ENCODE assay signal across 8 cellular contexts in the genomic region with DNA sequence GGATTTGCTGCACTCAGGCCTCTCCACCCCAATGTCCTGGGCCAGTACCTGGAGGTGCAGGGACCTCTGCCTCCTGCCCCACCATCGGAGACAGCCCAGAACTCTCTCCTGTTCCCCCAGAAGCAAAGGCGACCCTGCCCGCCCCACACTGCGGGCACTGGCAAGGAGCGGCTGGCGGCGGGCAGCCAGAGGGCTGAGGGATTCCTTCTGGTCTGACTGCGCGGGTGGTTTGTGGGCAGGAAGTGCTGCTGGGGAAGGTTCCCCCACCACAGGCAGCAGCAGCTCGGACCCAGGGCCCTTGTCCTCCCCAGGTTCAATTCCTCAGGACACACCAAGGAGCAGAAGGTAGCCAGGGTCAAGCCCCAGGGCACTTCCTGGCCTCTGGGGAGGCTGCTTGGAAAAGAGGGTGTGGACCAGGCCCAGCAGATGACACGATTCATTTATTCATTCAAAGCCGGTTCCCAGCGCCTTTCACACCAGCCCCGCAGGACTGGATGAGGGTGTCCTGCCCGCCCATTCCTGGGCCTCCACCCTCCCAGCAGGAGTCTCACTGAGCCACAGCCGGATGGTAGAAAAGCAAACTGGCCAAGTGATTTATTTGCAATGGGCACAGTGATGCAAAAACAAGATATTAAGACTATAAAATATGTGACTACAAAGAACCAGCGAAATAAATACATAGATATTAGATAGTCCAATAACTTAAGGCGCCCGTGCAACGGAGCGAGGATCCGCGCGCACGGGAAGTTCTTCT. TPM values are rescaled to one million over a fixed set of nuclear protein-coding genes. Genes with fewer than 3 reads are reported as not detected.
DNase-seq lines count a peak whose midpoint lies in the region; ATAC-seq and TF ChIP-seq lines count a peak whose summit lies in the region.

No MANE protein-coding gene starts in this region.

- TF ChIP-seq CTCF in PC-3 (conservative IDR thresholded peaks at IDR 0.05; ENCODE audit: low read depth, low read length), result no peak
- no peak for TF ChIP-seq CTCF in epithelial cell of esophagus (IDR thresholded peaks at IDR 0.05; ENCODE audit: insufficient read depth, low read depth, low read length, missing control alignments)
- TF ChIP-seq CTCF in natural killer cell (IDR thresholded peaks at IDR 0.05), result no peak

- POLR2A ChIA-PET in PC-3 (lab: Charles Lee; ENCODE audit: unreplicated experiment), result interaction anchor here (0.6 kb wide), 1 partner anchor 82 kb away, joined by 3 read pairs; no protein-coding TSS in a partner anchor

- no peaks in the 10 kb centered on the region for H3K27me3 ChIP-seq in PC-3 (ENCODE audit: low read length)

- no peak for ATAC-seq in PC-3
- no peak for ATAC-seq in natural killer cell
- no peak for ATAC-seq in GM21360 (IDR thresholded peaks at IDR 0.05; ENCODE audit: unreplicated experiment)

- peak overlapping the region; percentile 99 for H3K27ac ChIP-seq in PC-3 (ENCODE audit: low read length)

- H3K4me1 ChIP-seq in PC-3 (ENCODE audit: insufficient read depth, low read length), result peaks cover 48% of the 10 kb centered on the region

- H3K4me3 ChIP-seq in PC-3 (ENCODE audit: low read length) (peak overlapping the region; percentile 74), epithelial cell of esophagus (ENCODE audit: low read length) (peak overlapping the region; percentile 70)

- H3K4me2 ChIP-seq in PC-3 (ENCODE audit: low read length), result peak overlapping the region; percentile 84

- no peaks in the 10 kb centered on the region for H3K9me2 ChIP-seq in PC-3 (replicated peaks; ENCODE audit: low read length)

- H3K9me3 ChIP-seq in PC-3 (ENCODE audit: low read length), result no peaks in the 10 kb centered on the region

- H2AFZ ChIP-seq in PC-3 (ENCODE audit: low read length), result no peak overlapping the region

- peaks cover 10 to 22% of the 10 kb centered on the region in 2 donors for H3K27me3 Mint-ChIP-seq in natural killer cell (ENCODE audit: low read depth in 2 of 2)

- H3K27ac Mint-ChIP-seq in natural killer cell, result peak overlapping the region; percentile 36 to 92

- H3K9ac ChIP-seq in PC-3 (ENCODE audit: low read length), result peak overlapping the region; percentile 98

- intact Hi-C loops in PC-3 (cut with micrococcal nuclease) (loop anchor here (2.0 kb wide), 1 partner anchor 15 kb away; no protein-coding TSS in a partner anchor), natural killer cell (cut with micrococcal nuclease) (no loop called here)

- peak; percentile 50 for DNase-seq in Caki2 (ENCODE audit: low read depth)
- peak; percentile 41 for DNase-seq in PC-3
- DNase-seq in epithelial cell of esophagus (ENCODE audit: low read depth), result peak; percentile 57
- DNase-seq in natural killer cell, result no peak
- DNase-seq in GM19240 (ENCODE audit: insufficient read length, low spot score), result no peak
- DNase-seq in superior temporal gyrus (ENCODE audit: extremely low spot score), result no peak
- DNase-seq in activated CD8-positive, alpha-beta memory T cell treated with anti-CD3 and anti-CD28 coated beads, Interleukin-2, amount 50 U/mL, for 4 hours, result no peak

- no TSS peak for BruUV-seq in PC-3 (replicated peaks; lab: Mats Ljungman, UMichigan)

- no peaks in the 10 kb centered on the region for H3K9me3 Mint-ChIP-seq in natural killer cell

- H3K4me1 Mint-ChIP-seq in natural killer cell, result peaks cover 17 to 30% of the 10 kb centered on the region in 2 donors

- H3K36me3 Mint-ChIP-seq in natural killer cell, result no peaks in the 10 kb centered on the region

- in situ Hi-C loops in Caki2 (cut with HindIII; ENCODE audit: low pct_unique_long_range_greater_than_20kb, low sequenced_read_pairs), result no loop called here

- CTCF ChIA-PET in PC-3 (lab: Charles Lee), result interaction anchor here (0.6 kb wide), 1 partner anchor 44 kb away, joined by 4 read pairs; no protein-coding TSS in a partner anchor

- H3K4me3 Mint-ChIP-seq in natural killer cell, result peak overlapping the region; percentile 87

- peaks cover 25% of the 10 kb centered on the region for H4K20me1 ChIP-seq in PC-3 (ENCODE audit: low read length)

- peaks cover 42% of the 10 kb centered on the region for H3K79me2 ChIP-seq in PC-3 (ENCODE audit: low read length)

- H3F3A ChIP-seq in PC-3 (ENCODE audit: low read length, unreplicated experiment), result no peaks in the 10 kb centered on the region

- peaks cover 12% of the 10 kb centered on the region; the same call in 1 of the 2 replicates for H3K36me3 ChIP-seq in PC-3 (ENCODE audit: low read depth, low read length)

RNA-seq across cellular contexts. Expression of a gene that starts 1.2 kb away (rescaled TPM):
- total RNA-seq in Caki2 (2014; rRNA removed; shearing (Covaris generic); ENCODE audit: low replicate concordance), result 21.8 and 27.2 TPM in 2 replicates
- total RNA-seq in PC-3 (2014; rRNA removed) (101 and 110 TPM in 2 replicates), natural killer cell (1 to 10 TPM in 2 of 3 donors, under 1 TPM in 1; 0.79 to 3.2 (median 2.2) TPM)

RNA-seq across cellular contexts. Expression of a gene that starts 42.5 kb away (rescaled TPM):
- total RNA-seq in Caki2 (2014; rRNA removed; shearing (Covaris generic); ENCODE audit: low replicate concordance), result 12.8 and 15.8 TPM in 2 replicates
- total RNA-seq in PC-3 (2014; rRNA removed), result 12.0 and 12.9 TPM in 2 replicates
- total RNA-seq in natural killer cell, result 10 to 100 TPM in 1 of 3 donors, 1 to 10 TPM in 2; 2.6 to 27.9 (median 6.3) TPM

Comparison
In these comparisons a context has a peak if more than half of its experiments do, and no peak if none do; other contexts are left out.
1. DNase-seq: peak in Caki2 (single experiment), PC-3 (single experiment) and epithelial cell of esophagus (single experiment); none in natural killer cell (single experiment), GM19240 (single experiment), superior temporal gyrus (single experiment) and activated CD8-positive, alpha-beta memory T cell treated with anti-CD3 and anti-CD28 coated beads, Interleukin-2, amount 50 U/mL, for 4 hours (single experiment).